35 cellular contexts compared by ENCODE assay signal in genomic region chr2:7490672-7491071, GRCh38.
"Had no signal": no experiment of that assay in that cellular context is flagged by ENCODE, and none has a peak within 500 bp of the region (broad histone marks: within the 10 kb centered on the region; RNA-seq: fewer than 3 reads in every experiment).

No MANE protein-coding gene starts in this region.

- H3K4me3 ChIP-seq: MG63 had no signal

- H3K27ac ChIP-seq: KMS-11 had no signal

- H3K4me2 ChIP-seq: KMS-11 had no signal

- DNase-seq: Karpas-422, Kasumi-1, KG1, MG63, MM.1S, MV-4-11, NCI-H1048, NCI-H1092, NCI-H1092 treated with DMSO at 0.1 percent for 48 hours, NCI-H1105, NCI-H1105 treated with DMSO at 0.1 percent for 48 hours, NCI-H1417, NCI-H1417 treated with DMSO at 0.1 percent for 48 hours, NCI-H1436, NCI-H1436 treated with DMSO at 0.1 percent for 48 hours, NCI-H146, NCI-H1694, NCI-H1694 treated with DMSO at 0.1 percent for 48 hours, NCI-H187, NCI-H187 treated with DMSO at 0.1 percent for 48 hours, NCI-H1930, NCI-H2029, NCI-H2029 treated with DMSO at 0.1 percent for 48 hours, NCI-H2081, NCI-H2081 treated with DMSO at 0.1 percent for 48 hours, NCI-H2107, NCI-H2171, NCI-H2171 treated with DMSO at 0.1 percent for 48 hours, NCI-H2227 treated with DMSO at 0.1 percent for 48 hours, NCI-H226, NCI-H345, NCI-H446, NCI-H446 treated with DMSO at 0.1 percent for 48 hours, NCI-H510A had no signal

- H3K36me3 ChIP-seq: MG63 had no signal

- H3K27me3 ChIP-seq: MG63 had no signal

- H3K9ac ChIP-seq: KMS-11 had no signal

- H3K9me3 ChIP-seq: MG63 had no signal
